Comparison of ENCODE assay signal across 9 cellular contexts in genomic region chr1:179369751-179370341, GRCh38. TPM values are rescaled to one million over a fixed set of nuclear protein-coding genes. Genes with fewer than 3 reads are reported as not detected.
DNase-seq lines count a peak whose midpoint lies in the region; ATAC-seq, FAIRE-seq and TF ChIP-seq lines count a peak whose summit lies in the region.
"Had no signal": no experiment of that assay in that cellular context is flagged by ENCODE, and none has a peak within 500 bp of the region (broad histone marks: within the 10 kb centered on the region; RNA-seq: fewer than 3 reads in every experiment).

No MANE protein-coding gene starts in this region.

- ATAC-seq in GM19395 (IDR thresholded peaks at IDR 0.05; ENCODE audit: unreplicated experiment) = peak; percentile 33
- peak; percentile 30 for ATAC-seq in HepG2
- peak; percentile 65 for ATAC-seq in upper lobe of right lung
- ATAC-seq: T-helper 17 cell had no signal

- peak; percentile 75 for FAIRE-seq in colon (lab: Jason Lieb, UNC)
- no peak for FAIRE-seq in HepG2 (lab: Jason Lieb, UNC)

- H3K36me3 ChIP-seq in HepG2 (replicated peaks in 1 of 2; ENCODE audit: control insufficient read depth in 1 of 2, insufficient read depth in 2 of 2, low read length in 2 of 2) (no peaks in the 10 kb centered on the region), upper lobe of right lung (no peaks in the 10 kb centered on the region)

- H3K27me3 ChIP-seq in HepG2 (ENCODE audit: control insufficient read depth in 1 of 2, insufficient read depth in 2 of 2, low read length in 2 of 2) (no peaks in the 10 kb centered on the region; a peak in 1 of 5 replicates), upper lobe of right lung (no peaks in the 10 kb centered on the region)

- no peak overlapping the region for H3K9ac ChIP-seq in HepG2 (ENCODE audit: insufficient read depth, low read depth, low read length)

- H3K4me1 ChIP-seq in HepG2 (ENCODE audit: insufficient read depth, low read length) (peaks cover 6% of the 10 kb centered on the region; the same call in 1 of the 2 replicates), upper lobe of right lung (no peaks in the 10 kb centered on the region)

- no peaks in the 10 kb centered on the region for H4K20me1 ChIP-seq in HepG2 (ENCODE audit: insufficient read depth, low read length)

- BruUV-seq in HepG2 (replicated peaks; lab: Mats Ljungman, UMichigan) = no TSS peak

- intact Hi-C loops in HepG2 (cut with micrococcal nuclease; ENCODE audit: unreplicated experiment) = loop anchor here (1.0 to 5.0 kb wide), 2 partner anchors 78 to 119 kb away; partner anchors contain the start of gene SOAT1
- intact Hi-C loops in upper lobe of right lung (cut with DNase I) = loop anchor here (10.0 kb wide), 1 partner anchor 295 kb away; no protein-coding TSS in a partner anchor

- in situ Hi-C loops in HepG2 (cut with HindIII; ENCODE audit: extremely low pct_ligation_motif_present, low pct_unique_long_range_greater_than_20kb) = loop anchor here (5.0 to 25.0 kb wide), 3 partner anchors 118 to 608 kb away; partner anchors contain the start of gene TOR3A

- no peak overlapping the region for H3K27ac ChIP-seq in HepG2 (ENCODE audit: extremely low read length, insufficient read depth, low read length)
- no peak overlapping the region for H3K27ac ChIP-seq in upper lobe of right lung

- H3K79me2 ChIP-seq in HepG2 (ENCODE audit: insufficient read depth, low read length) = no peaks in the 10 kb centered on the region

- no peak overlapping the region for H3K4me2 ChIP-seq in HepG2 (ENCODE audit: low read depth, low read length)

- H3K9me3 ChIP-seq in HepG2 (ENCODE audit: low read length) (no peaks in the 10 kb centered on the region), upper lobe of right lung (no peaks in the 10 kb centered on the region)

- TF ChIP-seq EP300 in HepG2 (IDR thresholded peaks at IDR 0.05; ENCODE audit: low read depth in 2 of 2, low read length in 2 of 2) = no peak
- TF ChIP-seq EP300 in HepG2 (CRISPR knock-in tag; IDR thresholded peaks at IDR 0.05; ENCODE audit: borderline replicate concordance) = no peak

- POLR2A ChIA-PET in HepG2 (lab: Yijun Ruan, JAX) = no interaction called here

- DNase-seq in COR-L47 (lab: John Stamatoyannopoulos, UW) = peak; percentile 74
- DNase-seq in NCI-H1436 treated with DMSO at 0.1 percent for 48 hours (lab: John Stamatoyannopoulos, UW) = peak; percentile 2
- DNase-seq in SK-N-DZ (ENCODE audit: low spot score) = peak; percentile 62
- peak; percentile 53 for DNase-seq in HepG2 (ENCODE audit: low spot score)
- DNase-seq in upper lobe of right lung = no peak
- no peak for DNase-seq in ecto neural progenitor cell (ENCODE audit: low spot score)

- 5% methylated on average over 4 of the region's 4 CpGs for WGBS in HepG2 (ENCODE audit: low lambda C conversion rate)

- 0 out of 2 replicates have a peak, but pooled peaks have one; percentile 34 for TF ChIP-seq RAD21 in HepG2 (CRISPR knock-in tag; IDR thresholded peaks at IDR 0.05)

- TF ChIP-seq CTCF in HepG2 (CRISPR knock-in tag; IDR thresholded peaks at IDR 0.05) = peak; percentile 68
- TF ChIP-seq CTCF in upper lobe of right lung (IDR thresholded peaks at IDR 0.05) = peak; percentile 79

- no peak overlapping the region for H3K4me3 ChIP-seq in HepG2 (replicated peaks in 1 of 3; ENCODE audit: insufficient read depth in 1 of 3, low read depth in 2 of 3, low read length in 3 of 3)
- H3K4me3 ChIP-seq in upper lobe of right lung = no peak overlapping the region

- H2AFZ ChIP-seq in HepG2 (ENCODE audit: low read length) = no peak overlapping the region

- CTCF ChIA-PET in HepG2 (lab: Yijun Ruan, JAX; ENCODE audit: low intra/inter-chr PET ratio, low total read pairs) = interaction anchor here (1.3 to 2.8 kb wide), 4 partner anchors 118 to 290 kb away, joined by 3 to 17 read pairs (median 6); no protein-coding TSS in a partner anchor

- no peak for TF ChIP-seq POLR2A in HepG2 (IDR thresholded peaks at IDR 0.05; ENCODE audit: insufficient read depth in 1 of 2, low read depth in 2 of 2, low read length in 2 of 2)

TF ChIP-seq in HepG2, 621 proteins besides CTCF, POLR2A, EP300 and RAD21:
- TF ChIP-seq STAG1 (CRISPR knock-in tag; IDR thresholded peaks at IDR 0.05) = peak; percentile 87
- peak; percentile 63 for TF ChIP-seq SMC3 (IDR thresholded peaks at IDR 0.05; ENCODE audit: low read length)
- TF ChIP-seq ARID3A (IDR thresholded peaks at IDR 0.05; ENCODE audit: low read depth, low read length) = peak; percentile 79
- no peak for TF ChIP-seq ZMAT5 (CRISPR knock-in tag; IDR thresholded peaks at IDR 0.05; ENCODE audit: borderline replicate concordance, low read depth)
- TF ChIP-seq FOXA3 (CRISPR knock-in tag; IDR thresholded peaks at IDR 0.05) = 0 out of 2 replicates have a peak, but pooled peaks have one; percentile 15

RNA-seq across cellular contexts. Expression of gene AXDND1, which starts 4.1 kb away (rescaled TPM):
- polyA plus RNA-seq in SK-N-DZ (2014; cell fraction: cytosol; rRNA removed) = not detected in 2 replicates
- not detected in 2 replicates for polyA plus RNA-seq in SK-N-DZ (2014; cell fraction: nucleus; rRNA removed)
- total RNA-seq in HepG2 (2016; rRNA removed; fragmentation: Illumina TruSeq; extraction: Trizol) (0.14 and 0.40 TPM in 2 replicates), upper lobe of right lung (not detected)
- 0.97 and 1.0 TPM in 2 replicates for total RNA-seq in HepG2 (2016; cell fraction: cytosol; rRNA removed; fragmentation: Illumina TruSeq; extraction: Trizol; ENCODE audit: low read depth)
- 0.04 and 0.06 TPM in 2 replicates for total RNA-seq in HepG2 (2016; cell fraction: insoluble cytoplasmic fraction; rRNA removed; fragmentation: Illumina TruSeq; extraction: Trizol)
- total RNA-seq in HepG2 (2016; cell fraction: membrane; rRNA removed; fragmentation: Illumina TruSeq; extraction: Trizol) = 0.12 and 0.69 TPM in 2 replicates
- 0.47 and 1.1 TPM in 2 replicates for total RNA-seq in HepG2 (2016; cell fraction: nucleus; rRNA removed; fragmentation: Illumina TruSeq; extraction: Trizol)
- polyA plus RNA-seq in HepG2 (2011; rRNA removed) = 0.15 and 0.46 TPM in 2 replicates
- polyA plus RNA-seq in HepG2 (2011; cell fraction: cytosol; rRNA removed) = not detected in 2 replicates
- polyA plus RNA-seq in HepG2 (2011; cell fraction: nucleus; rRNA removed) = 0.36 and 0.50 TPM in 2 replicates
- polyA plus RNA-seq in HepG2 (2012) = 0.19 and 0.32 TPM in 2 replicates
- polyA plus RNA-seq in HepG2 (2016; cell fraction: cytosol; fragmentation: Illumina TruSeq; extraction: Trizol; ENCODE audit: low read depth) = 0.26 and 0.31 TPM in 2 replicates
- 0.27 and 0.48 TPM in 2 replicates for polyA plus RNA-seq in HepG2 (2016; cell fraction: insoluble cytoplasmic fraction; fragmentation: Illumina TruSeq; extraction: Trizol; ENCODE audit: low read depth)
- 0.24 and 0.36 TPM in 2 replicates for polyA plus RNA-seq in HepG2 (2016; cell fraction: membrane; fragmentation: Illumina TruSeq; extraction: Trizol; ENCODE audit: low read depth)
- polyA plus RNA-seq in HepG2 (2016; cell fraction: nucleus; fragmentation: Illumina TruSeq; extraction: Trizol; ENCODE audit: insufficient read depth, low read depth) = not detected in 2 replicates
- polyA minus RNA-seq in HepG2 (2011; rRNA and poly(A)+ RNA removed; ENCODE audit: low replicate concordance) = not detected in 2 replicates
- polyA minus RNA-seq in HepG2 (2011; cell fraction: cytosol; rRNA and poly(A)+ RNA removed) = not detected in 2 replicates
- 0.99 and 1.4 TPM in 2 replicates for polyA minus RNA-seq in HepG2 (2011; cell fraction: nucleus; rRNA and poly(A)+ RNA removed)

Comparison
In these comparisons a context has a peak if more than half of its experiments do, and no peak if none do; other contexts are left out.
1. DNase-seq: peak in COR-L47 (single experiment), NCI-H1436 treated with DMSO at 0.1 percent for 48 hours (single experiment), SK-N-DZ (single experiment) and HepG2 (single experiment); none in upper lobe of right lung (single experiment) and ecto neural progenitor cell (single experiment).
2. Peak in every context shown above with its lines, with median percentiles within 50 percentile points of each other: ATAC-seq.